In the genomic region with DNA sequence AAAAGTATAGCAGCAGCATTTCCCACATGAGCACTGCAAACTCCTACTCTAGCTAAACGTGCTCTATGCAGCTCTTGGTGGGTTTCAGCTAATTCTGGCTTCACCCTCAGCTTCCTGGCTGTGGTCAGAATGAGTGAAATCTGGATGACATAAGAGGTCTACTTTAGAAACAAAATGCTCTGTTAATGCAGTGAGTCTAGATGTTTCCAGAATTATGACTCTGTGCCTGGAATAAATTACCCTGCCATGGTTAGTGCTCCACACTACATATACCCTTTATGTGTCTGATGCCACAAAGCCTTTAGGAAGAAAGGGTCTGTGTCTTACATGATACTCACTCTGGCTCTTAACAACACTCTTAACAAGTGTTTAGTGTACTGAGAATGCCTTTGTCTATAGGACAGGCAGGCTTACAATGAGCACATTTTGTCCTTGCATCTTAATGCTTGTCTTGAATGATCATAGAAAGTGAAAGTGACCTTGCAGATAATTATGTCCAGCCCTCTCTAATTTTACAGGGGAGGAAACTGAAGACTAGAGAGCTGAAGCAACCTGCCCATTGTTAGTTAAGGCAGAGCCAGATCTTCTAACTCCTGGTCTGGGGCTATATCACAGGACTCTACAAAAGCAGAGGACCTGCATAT, we compare ENCODE assay signal across 8 cellular contexts. TPM values are rescaled to one million over a fixed set of nuclear protein-coding genes. Genes with fewer than 3 reads are reported as not detected.
DNase-seq lines count a peak whose midpoint lies in the region; ATAC-seq, FAIRE-seq and TF ChIP-seq lines count a peak whose summit lies in the region.

No MANE protein-coding gene starts in this region.

- H3K9me3 ChIP-seq in small intestine (ENCODE audit: control insufficient read depth, low read depth) (no peaks in the 10 kb centered on the region), BE2C (no peaks in the 10 kb centered on the region)

- peak overlapping the region; percentile 78 for H3K4me3 Mint-ChIP-seq in activated CD4-positive, alpha-beta T cell treated with anti-CD3 and anti-CD28 coated beads, Interleukin-2, amount 10 ng/mL, durations not matched to agents 24 days and 14 days

- H3K4me3 ChIP-seq in small intestine (ENCODE audit: low read depth in 1 of 2, low read length in 2 of 2) (no peak overlapping the region), BE2C (ENCODE audit: low read depth, low read length) (no peak overlapping the region)

- TF ChIP-seq CTCF in BE2C (IDR thresholded peaks at IDR 0.05; ENCODE audit: low read depth, low read length), result no peak

- H3K36me3 Mint-ChIP-seq in activated CD4-positive, alpha-beta T cell treated with anti-CD3 and anti-CD28 coated beads, Interleukin-2, amount 10 ng/mL, durations not matched to agents 24 days and 14 days (ENCODE audit: low read depth), result peaks cover 72% of the 10 kb centered on the region

- H3K4me1 ChIP-seq in small intestine (ENCODE audit: control insufficient read depth in 2 of 2, insufficient read depth in 1 of 2, low read depth in 1 of 2, low read length in 1 of 2) (peaks cover 13 to 28% of the 10 kb centered on the region in 2 donors), BE2C (no peaks in the 10 kb centered on the region)

- WGBS in small intestine, 3 donors, result 63 to 83% (median 66%) methylated on average over 1 of the region's 1 CpG

- H3K36me3 ChIP-seq in small intestine (ENCODE audit: control insufficient read depth in 2 of 2, insufficient read depth in 2 of 2, low read length in 2 of 2), result peaks cover 17 to 18% of the 10 kb centered on the region in 2 donors
- no peaks in the 10 kb centered on the region for H3K36me3 ChIP-seq in BE2C

- no peak for FAIRE-seq in small intestine (lab: Jason Lieb, UNC)

- no peaks in the 10 kb centered on the region for H3K27me3 ChIP-seq in small intestine (ENCODE audit: control insufficient read depth in 2 of 2, insufficient read depth in 2 of 2, low read length in 2 of 2)
- peaks cover 54% of the 10 kb centered on the region for H3K27me3 ChIP-seq in BE2C

- H3K27ac ChIP-seq in small intestine (ENCODE audit: low read depth in 1 of 2, low read length in 1 of 2), result no peak overlapping the region

- in situ Hi-C loops in SK-MEL-5 (cut with HindIII; ENCODE audit: low pct_unique_long_range_greater_than_20kb, low sequenced_read_pairs), result no loop called here

- no peaks in the 10 kb centered on the region for H3K9me3 Mint-ChIP-seq in activated CD4-positive, alpha-beta T cell treated with anti-CD3 and anti-CD28 coated beads, Interleukin-2, amount 10 ng/mL, durations not matched to agents 24 days and 14 days

- intact Hi-C loops in activated CD4-positive, alpha-beta T cell treated with anti-CD3 and anti-CD28 coated beads, Interleukin-2, amount 10 ng/mL, durations not matched to agents 24 days and 14 days (cut with micrococcal nuclease), result loop anchor here (1.0 to 5.0 kb wide), 6 partner anchors 10 to 53 kb away; partner anchors contain the start of gene S100A11

- DNase-seq in activated CD4-positive, alpha-beta T cell treated with anti-CD3 and anti-CD28 coated beads, Interleukin-2, amount 10 ng/mL, durations not matched to agents 24 days and 14 days, result peak; percentile 81
- no peak for DNase-seq in activated CD4-positive, alpha-beta T cell treated with anti-CD3 and anti-CD28 coated beads, Interleukin-2, amount 50 U/mL, for 1 hour
- DNase-seq in SK-MEL-5 (ENCODE audit: low read depth, low spot score) (peak; percentile 95), small intestine (peak; percentile 55), BE2C (no peak), NCI-H226 (no peak), CD1c-positive myeloid dendritic cell (ENCODE audit: extremely low spot score) (no peak)

- peak; percentile 88 for ATAC-seq in HG02885 (IDR thresholded peaks at IDR 0.05; ENCODE audit: poor library complexity, unreplicated experiment)

- peaks cover 53% of the 10 kb centered on the region for H3K4me1 Mint-ChIP-seq in activated CD4-positive, alpha-beta T cell treated with anti-CD3 and anti-CD28 coated beads, Interleukin-2, amount 10 ng/mL, durations not matched to agents 24 days and 14 days

- H3K27ac Mint-ChIP-seq in activated CD4-positive, alpha-beta T cell treated with anti-CD3 and anti-CD28 coated beads, Interleukin-2, amount 10 ng/mL, durations not matched to agents 24 days and 14 days, result peak overlapping the region; percentile 92

- H3K27me3 Mint-ChIP-seq in activated CD4-positive, alpha-beta T cell treated with anti-CD3 and anti-CD28 coated beads, Interleukin-2, amount 10 ng/mL, durations not matched to agents 24 days and 14 days, result no peaks in the 10 kb centered on the region

RNA-seq across cellular contexts. Expression of gene S100A10, which starts 9.2 kb away (rescaled TPM):
- total RNA-seq in activated CD4-positive, alpha-beta T cell treated with anti-CD3 and anti-CD28 coated beads, Interleukin-2, amount 10 ng/mL, durations not matched to agents 24 days and 14 days, result 103 and 107 TPM in 2 replicates
- total RNA-seq in SK-MEL-5 (2014; rRNA removed; shearing (Covaris generic)), result 89.9 and 118 TPM in 2 replicates
- polyA plus RNA-seq in SK-MEL-5 (2015; cell fraction: cytosol; rRNA removed), result 152 and 205 TPM in 2 replicates
- 28.1 and 39.9 TPM in 2 replicates for polyA plus RNA-seq in SK-MEL-5 (2015; cell fraction: nucleus; rRNA removed)
- 1,000 to 10,000 TPM in 2 of 3 donors, 100 to 1,000 TPM in 1; 547 to 1,355 (median 1,268) TPM for polyA plus RNA-seq in small intestine
- polyA plus RNA-seq in BE2C (2012; ENCODE audit: insufficient read depth, insufficient read length, low read depth), result not detected

RNA-seq across cellular contexts. Expression of gene S100A11, which starts 52.4 kb away (rescaled TPM):
- total RNA-seq in activated CD4-positive, alpha-beta T cell treated with anti-CD3 and anti-CD28 coated beads, Interleukin-2, amount 10 ng/mL, durations not matched to agents 24 days and 14 days, result 218 TPM in 2 replicates
- 566 and 602 TPM in 2 replicates for total RNA-seq in SK-MEL-5 (2014; rRNA removed; shearing (Covaris generic))
- polyA plus RNA-seq in SK-MEL-5 (2015; cell fraction: cytosol; rRNA removed), result 811 and 1,195 TPM in 2 replicates
- polyA plus RNA-seq in SK-MEL-5 (2015; cell fraction: nucleus; rRNA removed), result 71.8 and 79.3 TPM in 2 replicates
- polyA plus RNA-seq in small intestine, result 100 to 1,000 TPM; 237 to 551 (median 426) TPM
- 165 TPM for polyA plus RNA-seq in BE2C (2012; ENCODE audit: insufficient read depth, insufficient read length, low read depth)

Comparison
In these comparisons a context has a peak if more than half of its experiments do, and no peak if none do; other contexts are left out.
1. DNase-seq: peak in activated CD4-positive, alpha-beta T cell treated with anti-CD3 and anti-CD28 coated beads, Interleukin-2, amount 10 ng/mL, durations not matched to agents 24 days and 14 days (single experiment), SK-MEL-5 (single experiment) and small intestine (single experiment); none in activated CD4-positive, alpha-beta T cell treated with anti-CD3 and anti-CD28 coated beads, Interleukin-2, amount 50 U/mL, for 1 hour (single experiment), BE2C (single experiment), NCI-H226 (single experiment) and CD1c-positive myeloid dendritic cell (single experiment).